Comparison of ENCODE assay signal across 8 cellular contexts in genomic region chr7:113087278-113087998, GRCh38. TPM values are rescaled to one million over a fixed set of nuclear protein-coding genes. Genes with fewer than 3 reads are reported as not detected.
DNase-seq lines count a peak whose midpoint lies in the region; ATAC-seq and TF ChIP-seq lines count a peak whose summit lies in the region.

No MANE protein-coding gene starts in this region.

- H3K4me3 Mint-ChIP-seq in Calu3 (ENCODE audit: low read depth, unreplicated experiment), result no peak overlapping the region

- H3K4me1 ChIP-seq in body of pancreas (peaks cover 6% of the 10 kb centered on the region), urinary bladder (ENCODE audit: insufficient read depth) (no peaks in the 10 kb centered on the region)

- H3K9me3 ChIP-seq in body of pancreas, result no peaks in the 10 kb centered on the region

- CTCF ChIA-PET in Calu3 (lab: Charles Lee), result no interaction called here

- no peak for TF ChIP-seq POLR2A in body of pancreas (IDR thresholded peaks at IDR 0.05)

- BruUV-seq in Calu3 (replicated peaks; lab: Mats Ljungman, UMichigan), result no TSS peak

- peaks cover 5% of the 10 kb centered on the region for H3K36me3 Mint-ChIP-seq in Calu3 (ENCODE audit: insufficient read depth, unreplicated experiment)

- H3K36me3 ChIP-seq in body of pancreas (replicated peaks in 1 of 2; ENCODE audit: insufficient read depth in 1 of 2, low read depth in 2 of 2) (no peaks in the 10 kb centered on the region), urinary bladder (ENCODE audit: insufficient read depth) (no peaks in the 10 kb centered on the region)

- intact Hi-C loops in body of pancreas (cut with DNase I) (no loop called here), Calu3 (cut with micrococcal nuclease; ENCODE audit: unreplicated experiment) (no loop called here)

- H3K9me3 Mint-ChIP-seq in Calu3 (ENCODE audit: low read depth, unreplicated experiment), result peaks cover 4% of the 10 kb centered on the region

- H3K27me3 ChIP-seq in body of pancreas, result no peaks in the 10 kb centered on the region

- H3K4me1 Mint-ChIP-seq in Calu3 (ENCODE audit: low read depth, unreplicated experiment), result no peaks in the 10 kb centered on the region

- peak overlapping the region in 1 of 4 donors; percentile 28 for H3K27ac ChIP-seq in body of pancreas
- H3K27ac ChIP-seq in urinary bladder (ENCODE audit: low read depth), result no peak overlapping the region

- no peak overlapping the region for H3K27ac Mint-ChIP-seq in Calu3 (ENCODE audit: unreplicated experiment)

- no peaks in the 10 kb centered on the region for H3K27me3 Mint-ChIP-seq in Calu3 (ENCODE audit: unreplicated experiment)

- DNase-seq in ELR (ENCODE audit: low read depth), result peak; percentile 92
- DNase-seq in NCI-H2081 (lab: John Stamatoyannopoulos, UW), result peak; percentile 74 to 91
- peak in 1 of 4 donors; percentile 8 for DNase-seq in body of pancreas
- DNase-seq in kidney glomerular epithelial cell (lab: John Stamatoyannopoulos, UW), result peak; percentile 49
- no peak for DNase-seq in Calu3

- no peak for TF ChIP-seq CTCF in body of pancreas (IDR thresholded peaks at IDR 0.05)
- no peak for TF ChIP-seq CTCF in Calu3 (IDR thresholded peaks at IDR 0.05; ENCODE audit: unreplicated experiment)

- ATAC-seq in body of pancreas (peak; percentile 68), GM21367 (IDR thresholded peaks at IDR 0.05; ENCODE audit: unreplicated experiment) (no peak), GM21423 (IDR thresholded peaks at IDR 0.05; ENCODE audit: unreplicated experiment) (no peak)

- H3K4me3 ChIP-seq in body of pancreas (no peak overlapping the region), urinary bladder (ENCODE audit: low read depth, low read length) (peak overlapping the region; percentile 35)

- 58 to 61% methylated on average over 12 of the region's 12 CpGs for WGBS in body of pancreas, 2 donors
- 20% methylated on average over 12 of the region's 12 CpGs for WGBS in urinary bladder

RNA-seq across cellular contexts. Expression of gene GPR85, which starts 0.8 kb away (rescaled TPM):
- total RNA-seq in body of pancreas (under 1 TPM; 0.26 to 0.33 TPM), urinary bladder (15.3 TPM), Calu3 (2022) (not detected in 2 replicates)
- 1.4 TPM for polyA plus RNA-seq in urinary bladder

RNA-seq across cellular contexts. Expression of gene SMIM30, which starts 30.9 kb away (rescaled TPM):
- total RNA-seq in body of pancreas (10 to 100 TPM in 1 of 2 donors, 1 to 10 TPM in 1; 6.9 to 19.7 TPM), urinary bladder (97.5 TPM), Calu3 (2022) (35.9 and 42.2 TPM in 2 replicates)
- polyA plus RNA-seq in urinary bladder, result 43.5 TPM

Comparison
In these comparisons a context has a peak if more than half of its experiments do, and no peak if none do; other contexts are left out.
1. RNA of gene GPR85, which starts 0.8 kb away (total RNA-seq): 15.3 TPM in urinary bladder (single experiment); 0.26 to 0.33 TPM in body of pancreas and not detected in Calu3; every median in the first group is over 10 times any median in the second.